Comparison of ENCODE assay signal across 20 cellular contexts in genomic region chr10:107275806-107276205, GRCh38.
A peak's percentile ranks its signal among the peaks of the same experiment; 100 is the strongest.
DNase-seq lines count a peak whose midpoint lies in the region; ATAC-seq and TF ChIP-seq lines count a peak whose summit lies in the region.
"Had no signal": no experiment of that assay in that cellular context is flagged by ENCODE, and none has a peak within 500 bp of the region (broad histone marks: within the 10 kb centered on the region; RNA-seq: fewer than 3 reads in every experiment).

No MANE protein-coding gene starts in this region.

- H3K4me1 Mint-ChIP-seq in T-cell = no peaks in the 10 kb centered on the region
- no peaks in the 10 kb centered on the region for H3K4me1 Mint-ChIP-seq in activated CD4-positive, alpha-beta memory T cell treated with anti-CD3 and anti-CD28 coated beads, Interleukin-2, amount 10 ng/mL, durations not matched to agents 7 days and 5 days

- no peaks in the 10 kb centered on the region for H3K36me3 Mint-ChIP-seq in T-cell
- no peaks in the 10 kb centered on the region for H3K36me3 Mint-ChIP-seq in activated CD4-positive, alpha-beta memory T cell treated with anti-CD3 and anti-CD28 coated beads, Interleukin-2, amount 10 ng/mL, durations not matched to agents 7 days and 5 days (ENCODE audit: low read depth)

- ATAC-seq in SK-N-SH treated with all-trans-retinoic acid at 6 μM for 48 hours (no peak), T-cell (replicated peaks in 1 of 4) (no peak)
- ATAC-seq: A549, HCT116 had no signal

- no peak overlapping the region for H2AFZ ChIP-seq in SK-N-SH (ENCODE audit: low read depth)

- no peaks in the 10 kb centered on the region for H3K9me2 ChIP-seq in SK-N-SH

- no peaks in the 10 kb centered on the region for H3K27me3 Mint-ChIP-seq in T-cell
- H3K27me3 Mint-ChIP-seq in activated CD4-positive, alpha-beta memory T cell treated with anti-CD3 and anti-CD28 coated beads, Interleukin-2, amount 10 ng/mL, durations not matched to agents 7 days and 5 days = no peaks in the 10 kb centered on the region
- H3K27me3 Mint-ChIP-seq: CD4-positive, alpha-beta T cell had no signal

- H3K79me2 ChIP-seq in SK-N-SH (ENCODE audit: insufficient read depth) = no peaks in the 10 kb centered on the region

- H4K20me1 ChIP-seq in SK-N-SH (ENCODE audit: insufficient read depth) = no peaks in the 10 kb centered on the region

- peaks cover 5 to 21% (median 14%) of the 10 kb centered on the region in 3 donors for H3K9me3 Mint-ChIP-seq in T-cell
- peaks cover 16% of the 10 kb centered on the region for H3K9me3 Mint-ChIP-seq in activated CD4-positive, alpha-beta memory T cell treated with anti-CD3 and anti-CD28 coated beads, Interleukin-2, amount 10 ng/mL, durations not matched to agents 7 days and 5 days

- TF ChIP-seq CTCF in SK-N-SH (IDR thresholded peaks at IDR 0.05) (no peak), astrocyte of the cerebellum (IDR thresholded peaks at IDR 0.05; ENCODE audit: low read depth, low read length, missing control alignments) (no peak)

- H3K4me3 Mint-ChIP-seq in T-cell = no peak overlapping the region
- H3K4me3 Mint-ChIP-seq in activated CD4-positive, alpha-beta memory T cell treated with anti-CD3 and anti-CD28 coated beads, Interleukin-2, amount 10 ng/mL, durations not matched to agents 7 days and 5 days = no peak overlapping the region
- H3K4me3 Mint-ChIP-seq: CD4-positive, alpha-beta T cell; HFFc6 had no signal

- H3K27ac Mint-ChIP-seq in T-cell = no peak overlapping the region
- no peak overlapping the region for H3K27ac Mint-ChIP-seq in activated CD4-positive, alpha-beta memory T cell treated with anti-CD3 and anti-CD28 coated beads, Interleukin-2, amount 10 ng/mL, durations not matched to agents 7 days and 5 days
- H3K27ac Mint-ChIP-seq: CD4-positive, alpha-beta T cell; HFFc6 had no signal

- no peak overlapping the region for H3K27ac ChIP-seq in SK-N-SH (ENCODE audit: low read depth in 2 of 2, low read length in 1 of 2)
- H3K27ac ChIP-seq: 22Rv1, A549, C4-2B had no signal

- H3K4me3 ChIP-seq in SK-N-SH (ENCODE audit: low read depth in 2 of 2, low read length in 1 of 2) (no peak overlapping the region), astrocyte of the cerebellum (ENCODE audit: low read depth, low read length) (no peak overlapping the region)
- H3K4me3 ChIP-seq: A549 had no signal

- no peaks in the 10 kb centered on the region for H3K27me3 ChIP-seq in SK-N-SH (ENCODE audit: insufficient read depth)

- TF ChIP-seq EP300 in SK-N-SH (IDR thresholded peaks at IDR 0.05; ENCODE audit: borderline replicate concordance in 1 of 2, low read depth in 1 of 2, low read length in 1 of 2) = no peak

- in situ Hi-C loops in astrocyte of the cerebellum (cut with HindIII; ENCODE audit: low sequenced_read_pairs) = no loop called here

- DNase-seq in SK-N-SH (no peak), astrocyte of the cerebellum (ENCODE audit: low read depth) (peak; percentile 15), foreskin melanocyte (peak; percentile 49), T-cell (no peak)
- no peak for DNase-seq in stimulated activated CD4-positive, alpha-beta T cell treated with anti-CD3 and anti-CD28 coated beads, Interleukin-15, amount 100 ng/mL, for 24 hours
- no peak for DNase-seq in activated CD4-positive, alpha-beta memory T cell treated with anti-CD3 and anti-CD28 coated beads, Interleukin-2, amount 10 ng/mL, durations not matched to agents 7 days and 5 days
- DNase-seq: AML-193; CD4-positive, alpha-beta T cell; DMS153; DMS79; GF-D8; GOT3; H7; HFFc6; IMR-90 had no signal

- no peaks in the 10 kb centered on the region for H3K36me3 ChIP-seq in SK-N-SH (replicated peaks in 1 of 2; ENCODE audit: control insufficient read depth in 1 of 2, insufficient read depth in 2 of 2, low read length in 1 of 2)

- TF ChIP-seq RAD21 in SK-N-SH (IDR thresholded peaks at IDR 0.05; ENCODE audit: low read length) = no peak

- no peak overlapping the region for H3K9ac ChIP-seq in SK-N-SH

- 25% methylated on average over 3 of the region's 3 CpGs for WGBS in SK-N-SH (ENCODE audit: low lambda C conversion rate)

- no peaks in the 10 kb centered on the region for H3K9me3 ChIP-seq in SK-N-SH

- no peaks in the 10 kb centered on the region for H3K4me1 ChIP-seq in SK-N-SH (ENCODE audit: control insufficient read depth in 1 of 2, insufficient read depth in 2 of 2, low read depth in 1 of 2, low read length in 1 of 2)
- H3K4me1 ChIP-seq: A549 had no signal

- CTCF ChIA-PET in SK-N-SH (lab: Yijun Ruan, JAX) (interaction anchor here (1.2 kb wide), 1 partner anchor 44 kb away, joined by 3 read pairs; no protein-coding TSS in a partner anchor), T-cell (lab: Charles Lee) (no interaction called here)
- CTCF ChIA-PET in activated CD4-positive, alpha-beta memory T cell treated with anti-CD3 and anti-CD28 coated beads, Interleukin-2, amount 10 ng/mL, durations not matched to agents 7 days and 5 days (lab: Charles Lee) = no interaction called here

- no peaks in the 10 kb centered on the region for H3F3A ChIP-seq in SK-N-SH (replicated peaks; ENCODE audit: insufficient read depth)

- no peak overlapping the region for H3K4me2 ChIP-seq in SK-N-SH
- H3K4me2 ChIP-seq: A549 had no signal

- POLR2A ChIA-PET in SK-N-SH (lab: Yijun Ruan, JAX) (no interaction called here), T-cell (lab: Charles Lee) (no interaction called here)
- POLR2A ChIA-PET in activated CD4-positive, alpha-beta memory T cell treated with anti-CD3 and anti-CD28 coated beads, Interleukin-2, amount 10 ng/mL, durations not matched to agents 7 days and 5 days (lab: Charles Lee) = no interaction called here

TF ChIP-seq in SK-N-SH treated with all-trans-retinoic acid at 6 μM for 48 hours, 23 proteins besides CTCF, POLR2A, EP300 and RAD21:
- TF ChIP-seq ZFP30 (CRISPR knock-in tag; IDR thresholded peaks at IDR 0.05) (no peak), ISL1 (CRISPR knock-in tag; IDR thresholded peaks at IDR 0.05) (0 out of 2 replicates have a peak, but pooled peaks have one; percentile 28)

TF ChIP-seq in SK-N-SH, 30 proteins besides CTCF, POLR2A, EP300 and RAD21:
- TF ChIP-seq RXRA (IDR thresholded peaks at IDR 0.05; ENCODE audit: borderline replicate concordance, low read depth) (no peak), IRF3 (IDR thresholded peaks at IDR 0.05; ENCODE audit: low read depth, low read length) (no peak)

Comparison
In these comparisons a context has a peak if more than half of its experiments do, and no peak if none do; other contexts are left out.
1. DNase-seq: peak in astrocyte of the cerebellum (single experiment) and foreskin melanocyte (single experiment); none in SK-N-SH (single experiment), T-cell (0 of 34), stimulated activated CD4-positive, alpha-beta T cell treated with anti-CD3 and anti-CD28 coated beads, Interleukin-15, amount 100 ng/mL, for 24 hours (single experiment) and activated CD4-positive, alpha-beta memory T cell treated with anti-CD3 and anti-CD28 coated beads, Interleukin-2, amount 10 ng/mL, durations not matched to agents 7 days and 5 days (single experiment).